ENCODE assay signal across 25 cellular contexts in the genomic region with DNA sequence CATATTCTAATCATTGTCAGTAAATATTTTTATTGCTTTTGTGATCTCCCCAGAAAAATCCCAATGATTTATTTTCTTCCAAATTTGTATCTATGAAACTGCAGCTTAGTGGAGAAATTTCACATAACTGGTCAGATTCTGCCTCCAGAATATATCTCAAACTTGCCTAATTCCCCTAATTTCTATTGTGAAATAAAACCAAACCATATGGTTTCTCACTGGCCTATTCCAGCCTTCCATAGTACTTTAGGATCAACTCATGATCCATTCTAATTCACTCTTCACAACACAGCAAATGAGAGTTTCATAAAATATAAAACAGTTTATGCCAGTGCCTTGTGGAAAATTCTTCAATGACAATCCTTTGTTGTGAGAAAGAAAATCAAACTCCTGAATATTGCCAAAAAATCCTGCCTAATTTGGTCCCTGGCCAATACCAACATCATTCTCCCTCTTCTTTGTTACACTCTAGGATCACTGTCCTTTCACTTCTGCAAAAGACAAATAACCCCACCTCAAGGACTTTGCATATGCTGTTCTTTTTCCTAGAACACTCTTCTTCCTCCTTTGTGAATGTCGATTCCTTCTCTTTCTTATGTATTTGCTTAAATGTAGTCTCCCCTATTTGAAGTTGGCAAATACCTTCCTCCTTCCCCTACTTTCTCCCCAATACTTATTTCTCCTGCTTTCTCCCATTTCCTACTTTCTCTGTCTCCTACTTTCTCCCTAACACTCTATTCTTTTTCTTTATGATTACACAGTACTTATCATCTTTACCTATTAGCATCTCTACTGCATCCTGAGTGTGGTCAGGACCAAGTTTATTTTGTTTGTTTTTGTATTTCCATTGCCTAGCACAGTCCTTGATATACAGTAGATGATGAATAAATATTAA.
DNase-seq lines count a peak whose midpoint lies in the region; ATAC-seq, FAIRE-seq and TF ChIP-seq lines count a peak whose summit lies in the region.
"Had no signal": no experiment of that assay in that cellular context is flagged by ENCODE, and none has a peak within 500 bp of the region (broad histone marks: within the 10 kb centered on the region; RNA-seq: fewer than 3 reads in every experiment).

No MANE protein-coding gene starts in this region.

- TF ChIP-seq POLR2A in GM12891 (IDR thresholded peaks at IDR 0.05; ENCODE audit: low read depth, low read length) (no peak), endothelial cell of umbilical vein (IDR thresholded peaks at IDR 0.05; ENCODE audit: low read depth, low read length) (no peak)

- no peaks in the 10 kb centered on the region for H3K36me3 ChIP-seq in endothelial cell of umbilical vein (ENCODE audit: control insufficient read depth in 2 of 2, extremely low read depth in 1 of 2, insufficient read depth in 2 of 2, low read length in 2 of 2)
- H3K36me3 ChIP-seq: SJSA1 had no signal

- no peak overlapping the region for H2AFZ ChIP-seq in endothelial cell of umbilical vein (ENCODE audit: low read depth, low read length)
- H2AFZ ChIP-seq: GM23248 had no signal

- intact Hi-C loops in endothelial cell of umbilical vein (cut with micrococcal nuclease), result no loop called here

- DNase-seq in GM12891 (ENCODE audit: insufficient read length, low spot score), result no peak
- DNase-seq in endothelial cell of umbilical vein (ENCODE audit: low read depth, low spot score), result peak; percentile 35
- no peak for DNase-seq in memory B cell (ENCODE audit: low spot score in 2 of 2)
- no peak for DNase-seq in H4 (ENCODE audit: low spot score)
- no peak for DNase-seq in DMS 273 (lab: John Stamatoyannopoulos, UW; ENCODE audit: unreplicated experiment)
- DNase-seq: C1 segment of cervical spinal cord; CD4-positive, alpha-beta memory T cell; COR-L47; DMS79; GF-D8; HCEC 1CT; NCI-H1092 treated with DMSO at 0.1 percent for 48 hours; NCI-H1436 treated with DMSO at 0.1 percent for 48 hours; NCI-H187 treated with DMSO at 0.1 percent for 48 hours; NCI-H446 treated with DMSO at 0.1 percent for 48 hours; NCI-H526; NCI-H82; Right ventricle myocardium superior; RPMI8226 had no signal

- FAIRE-seq in GM12891 (lab: Jason Lieb, UNC) (no peak), endothelial cell of umbilical vein (lab: Jason Lieb, UNC) (no peak)
- FAIRE-seq: A549, GM19239 had no signal

- no peak overlapping the region for H3K4me3 ChIP-seq in endothelial cell of umbilical vein (replicated peaks in 1 of 3; ENCODE audit: insufficient read depth in 1 of 3, low read depth in 1 of 3, low read length in 3 of 3)
- H3K4me3 ChIP-seq: A549, GM23248, SJSA1 had no signal

- no peaks in the 10 kb centered on the region for H3K27me3 Mint-ChIP-seq in memory B cell
- H3K27me3 Mint-ChIP-seq: CD4-positive, alpha-beta memory T cell had no signal

- no peak overlapping the region for H3K4me2 ChIP-seq in endothelial cell of umbilical vein (ENCODE audit: insufficient read depth, low read length)
- H3K4me2 ChIP-seq: A549 had no signal

- no peak overlapping the region for H3K27ac Mint-ChIP-seq in memory B cell
- H3K27ac Mint-ChIP-seq: CD4-positive, alpha-beta memory T cell had no signal

- dilution Hi-C loops in endothelial cell of umbilical vein (cut with MboI; ENCODE audit: extremely low pct_ligation_motif_present, low sequenced_read_pairs), result no loop called here

- H3K4me1 ChIP-seq in endothelial cell of umbilical vein (ENCODE audit: control insufficient read depth, extremely low read depth, insufficient read depth, low read length), result peaks cover 19% of the 10 kb centered on the region
- H3K4me1 ChIP-seq: A549 had no signal

- H4K20me1 ChIP-seq in endothelial cell of umbilical vein (replicated peaks; ENCODE audit: control insufficient read depth, extremely low read depth, insufficient read depth, low read length), result no peaks in the 10 kb centered on the region

- no peaks in the 10 kb centered on the region for H3K36me3 Mint-ChIP-seq in memory B cell
- H3K36me3 Mint-ChIP-seq: CD4-positive, alpha-beta memory T cell had no signal

- H3K4me3 Mint-ChIP-seq in memory B cell, result no peak overlapping the region
- H3K4me3 Mint-ChIP-seq: CD4-positive, alpha-beta memory T cell had no signal

- H3K27ac ChIP-seq in endothelial cell of umbilical vein (ENCODE audit: insufficient read depth, low read depth, low read length), result no peak overlapping the region
- H3K27ac ChIP-seq: A549, GM23248, SJSA1 had no signal

- BruUV-seq in endothelial cell of umbilical vein (replicated peaks; lab: Mats Ljungman, UMichigan), result no TSS peak

- H3K27me3 ChIP-seq in endothelial cell of umbilical vein (ENCODE audit: control insufficient read depth in 2 of 2, insufficient read depth in 2 of 2, low read length in 2 of 2), result no peaks in the 10 kb centered on the region
- H3K27me3 ChIP-seq: SJSA1 had no signal

- no peaks in the 10 kb centered on the region for H3K9me3 Mint-ChIP-seq in memory B cell

- no peaks in the 10 kb centered on the region for H3K9me3 ChIP-seq in endothelial cell of umbilical vein (replicated peaks; ENCODE audit: control insufficient read depth, insufficient read depth, low read length)
- H3K9me3 ChIP-seq: A549, SJSA1 had no signal

- H3K4me1 Mint-ChIP-seq in memory B cell, result no peaks in the 10 kb centered on the region
- H3K4me1 Mint-ChIP-seq: CD4-positive, alpha-beta memory T cell had no signal

- TF ChIP-seq CTCF in endothelial cell of umbilical vein (IDR thresholded peaks at IDR 0.05; ENCODE audit: extremely low read depth in 1 of 2, insufficient read depth in 1 of 2, low read depth in 1 of 2, low read length in 2 of 2), result no peak

- CTCF ChIA-PET in endothelial cell of umbilical vein (lab: Charles Lee), result interaction anchor here (1.6 kb wide), 1 partner anchor 12 kb away, joined by 5 read pairs; no protein-coding TSS in a partner anchor

- H3K79me2 ChIP-seq in endothelial cell of umbilical vein (ENCODE audit: control insufficient read depth, insufficient read depth, low read length), result no peaks in the 10 kb centered on the region

- POLR2A ChIA-PET in endothelial cell of umbilical vein (lab: Charles Lee), result no interaction called here

- ATAC-seq in HG02885 (IDR thresholded peaks at IDR 0.05; ENCODE audit: poor library complexity, unreplicated experiment) (peak; percentile 24), memory B cell (ENCODE audit: low read depth) (peak; percentile 37), GM21360 (IDR thresholded peaks at IDR 0.05; ENCODE audit: unreplicated experiment) (no peak)
- ATAC-seq: A549 had no signal

- H3K9ac ChIP-seq in endothelial cell of umbilical vein (replicated peaks; ENCODE audit: extremely low read depth, insufficient read depth, low read length), result no peak overlapping the region
- H3K9ac ChIP-seq: GM23248 had no signal

- no peaks in the 10 kb centered on the region for H3K9me1 ChIP-seq in endothelial cell of umbilical vein (replicated peaks; ENCODE audit: control insufficient read depth, extremely low read depth, insufficient read depth, low read length)

TF ChIP-seq in GM12891, 5 proteins besides CTCF, POLR2A, EP300 and RAD21:
- TF ChIP-seq PAX5 (IDR thresholded peaks at IDR 0.05; ENCODE audit: insufficient read depth, low read length, severe bottlenecking) (no peak), SPI1 (IDR thresholded peaks at IDR 0.05; ENCODE audit: low read depth, low read length) (peak; percentile 71), POU2F2 (IDR thresholded peaks at IDR 0.05; ENCODE audit: low read depth, low read length) (no peak), TAF1 (IDR thresholded peaks at IDR 0.05; ENCODE audit: low read depth, low read length) (no peak)

TF ChIP-seq in endothelial cell of umbilical vein, 7 proteins besides CTCF, POLR2A, EP300 and RAD21:
- TF ChIP-seq GATA2 (IDR thresholded peaks at IDR 0.05; ENCODE audit: insufficient read depth, insufficient read length, low read depth, low read length), result no peak
- TF ChIP-seq, protein P1, sequence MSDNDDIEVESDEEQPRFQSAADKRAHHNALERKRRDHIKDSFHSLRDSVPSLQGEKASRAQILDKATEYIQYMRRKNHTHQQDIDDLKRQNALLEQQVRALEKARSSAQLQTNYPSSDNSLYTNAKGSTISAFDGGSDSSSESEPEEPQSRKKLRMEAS (IDR thresholded peaks at IDR 0.05; ENCODE audit: insufficient read depth, insufficient read length), result no peak
- TF ChIP-seq EZH2 (IDR thresholded peaks at IDR 0.05; ENCODE audit: borderline replicate concordance, low read depth, low read length, severe bottlenecking), result no peak
- no peak for TF ChIP-seq FOS (IDR thresholded peaks at IDR 0.05; ENCODE audit: borderline replicate concordance, insufficient read depth, low read length)
- no peak for TF ChIP-seq MYC (IDR thresholded peaks at IDR 0.05; ENCODE audit: low read depth, low read length)
- no peak for TF ChIP-seq POLR2AphosphoS5 (IDR thresholded peaks at IDR 0.05; ENCODE audit: insufficient read depth, low read depth, low read length)
- no peak for TF ChIP-seq JUN (IDR thresholded peaks at IDR 0.05; ENCODE audit: borderline replicate concordance, insufficient read depth, insufficient read length, low read depth)
TF ChIP-seq in endothelial cell of umbilical vein: peak in this region for 0.
